ENCODE assay signal across 1 cellular context in the genomic region with DNA sequence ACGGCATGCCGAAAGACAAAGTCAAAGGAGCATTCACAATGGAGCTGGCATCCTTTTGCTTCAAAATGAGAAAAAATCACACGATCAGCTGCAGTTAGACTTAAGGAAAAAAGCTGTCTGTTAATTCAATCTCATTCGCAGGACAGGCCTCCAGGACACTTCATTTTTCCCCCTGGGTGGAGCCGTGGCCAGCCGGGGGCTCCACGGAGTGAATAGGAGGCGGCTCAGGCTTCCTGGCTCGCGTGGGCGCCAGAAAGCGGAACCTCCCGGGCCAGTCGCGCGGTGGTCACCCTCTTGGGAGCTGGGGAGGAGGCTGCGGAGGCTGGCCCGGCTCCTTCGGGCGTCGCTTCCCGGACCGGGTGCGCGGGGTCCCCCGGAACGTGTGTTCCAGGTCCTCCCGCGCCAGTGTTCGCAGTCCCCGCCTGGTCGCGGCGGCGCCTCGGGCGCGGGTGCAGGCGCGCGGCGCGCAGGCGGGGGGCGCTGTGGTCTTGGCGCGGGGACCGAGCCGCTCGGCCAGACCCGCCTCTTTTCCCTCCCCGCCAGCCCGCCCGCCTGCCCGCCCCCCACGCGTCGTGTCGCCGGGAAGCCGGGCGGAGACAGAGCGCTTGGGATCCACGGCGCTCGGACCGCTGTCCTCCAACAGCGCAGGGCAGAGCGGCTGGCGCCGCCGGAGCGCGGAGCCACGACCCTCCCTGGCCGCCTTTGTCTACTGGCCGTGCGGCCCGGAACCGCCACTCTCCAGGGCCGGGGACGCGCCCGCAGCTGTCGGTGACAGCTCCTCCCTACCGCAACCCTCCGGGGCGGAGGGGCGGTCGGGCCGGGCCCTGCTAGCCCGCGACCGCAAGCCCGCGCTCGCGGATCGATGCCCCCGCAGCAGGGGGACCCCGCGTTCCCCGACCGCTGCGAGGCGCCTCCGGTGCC.
TF ChIP-seq lines count a peak whose summit lies in the region.

TSS of gene RHOU (plus strand) at position 599 of the 921 bp plus-strand sequence. CDS start at position 863, 264 bp downstream.

TF ChIP-seq in WTC11, 78 proteins besides CTCF, POLR2A, EP300 and RAD21 (continued from another document):
- TF ChIP-seq SP1 (CRISPR knock-in tag; conservative IDR thresholded peaks at IDR 0.05): peak; percentile 44; the same call in 1 of the 2 replicates
- no peak for TF ChIP-seq MLX (CRISPR knock-in tag; IDR thresholded peaks at IDR 0.05)
- TF ChIP-seq TEAD4 (CRISPR knock-in tag; IDR thresholded peaks at IDR 0.05): no peak
